Comparison of ENCODE assay signal across 1 cellular context in genomic region chr20:1908191-1908590, GRCh38.
TF ChIP-seq lines count a peak whose summit lies in the region.

No MANE protein-coding gene starts in this region.

TF ChIP-seq in IMR-90, 13 proteins besides CTCF, POLR2A, EP300 and RAD21:
- TF ChIP-seq BHLHE40 (IDR thresholded peaks at IDR 0.05; ENCODE audit: low read depth, low read length): no peak
- TF ChIP-seq CEBPB (IDR thresholded peaks at IDR 0.05; ENCODE audit: low read depth, low read length): no peak
- TF ChIP-seq SMC3 (IDR thresholded peaks at IDR 0.05; ENCODE audit: low read depth, low read length): no peak
- TF ChIP-seq MAZ (IDR thresholded peaks at IDR 0.05; ENCODE audit: borderline replicate concordance, low read depth, low read length): no peak
- no peak for TF ChIP-seq USF2 (IDR thresholded peaks at IDR 0.05; ENCODE audit: low read depth, low read length)
- no peak for TF ChIP-seq ELK1 (IDR thresholded peaks at IDR 0.05; ENCODE audit: borderline replicate concordance, low read depth, low read length)
- no peak for TF ChIP-seq CHD1 (IDR thresholded peaks at IDR 0.05; ENCODE audit: low read depth, low read length)
- TF ChIP-seq MAFK (IDR thresholded peaks at IDR 0.05; ENCODE audit: low read depth, low read length): no peak
- TF ChIP-seq FOS (IDR thresholded peaks at IDR 0.05; ENCODE audit: low read depth, low read length): no peak
- TF ChIP-seq RFX5 (IDR thresholded peaks at IDR 0.05; ENCODE audit: low read depth, low read length): no peak
- TF ChIP-seq RCOR1 (IDR thresholded peaks at IDR 0.05; ENCODE audit: insufficient replicate concordance, low read length): no peak
- TF ChIP-seq NFE2L2 (IDR thresholded peaks at IDR 0.05; ENCODE audit: low read depth, low read length): no peak
- no peak for TF ChIP-seq MXI1 (IDR thresholded peaks at IDR 0.05; ENCODE audit: borderline replicate concordance, low read depth, low read length)
TF ChIP-seq in IMR-90: peak in this region for 0.
